ENCODE assay signal across 1 cellular context in genomic region chr1:46527474-46528296, GRCh38.
TF ChIP-seq lines count a peak whose summit lies in the region.

No MANE protein-coding gene starts in this region.

TF ChIP-seq in K562, 482 proteins besides CTCF, POLR2A, EP300 and RAD21 (continued from another document and continues in another):
- no peak for TF ChIP-seq SMAD1 (IDR thresholded peaks at IDR 0.05; ENCODE audit: low read depth, low read length, partially characterized antibody)
- no peak; the same call in 1 of the 2 replicates for TF ChIP-seq NFRKB (IDR thresholded peaks at IDR 0.05; ENCODE audit: low read depth)
- TF ChIP-seq ZNF263 (CRISPR knock-in tag; IDR thresholded peaks at IDR 0.05; ENCODE audit: borderline replicate concordance), result peak; percentile 59; the same call in 1 of the 2 replicates
- TF ChIP-seq STAG1 (CRISPR knock-in tag; IDR thresholded peaks at IDR 0.05; ENCODE audit: borderline replicate concordance), result peak; percentile 96
- no peak for TF ChIP-seq PBX2 (CRISPR knock-in tag; IDR thresholded peaks at IDR 0.05; ENCODE audit: low read depth)
- no peak; the same call in 1 of the 2 replicates for TF ChIP-seq PBX2 (tag; conservative IDR thresholded peaks at IDR 0.05; ENCODE audit: low read depth)
- no peak for TF ChIP-seq POLR2H (tag; IDR thresholded peaks at IDR 0.05; ENCODE audit: low read depth)
- no peak for TF ChIP-seq ZNF197 (CRISPR knock-in tag; IDR thresholded peaks at IDR 0.05; ENCODE audit: low read depth)
- TF ChIP-seq CEBPB (tag; IDR thresholded peaks at IDR 0.05), result no peak
- TF ChIP-seq ESRRB (CRISPR knock-in tag; IDR thresholded peaks at IDR 0.05; ENCODE audit: borderline replicate concordance), result no peak
- TF ChIP-seq RBM17 (IDR thresholded peaks at IDR 0.05; ENCODE audit: borderline replicate concordance, low read depth, low read length), result no peak
- TF ChIP-seq HDAC1 (IDR thresholded peaks at IDR 0.05), result peak in 1 of 2 experiments; percentile 82; a peak in 2 of 4 replicates
- no peak for TF ChIP-seq ZSCAN29 (IDR thresholded peaks at IDR 0.05)
- TF ChIP-seq ELK3 (CRISPR knock-in tag; IDR thresholded peaks at IDR 0.05), result no peak
- no peak for TF ChIP-seq HLTF (IDR thresholded peaks at IDR 0.05)
- TF ChIP-seq KDM1A (IDR thresholded peaks at IDR 0.05), result peak; percentile 98
- no peak for TF ChIP-seq JUNB (CRISPR knock-in tag; conservative IDR thresholded peaks at IDR 0.05)
- TF ChIP-seq SMARCC2 (IDR thresholded peaks at IDR 0.05; ENCODE audit: low read depth), result no peak
- no peak for TF ChIP-seq SMARCB1 (IDR thresholded peaks at IDR 0.05; ENCODE audit: insufficient read length, low read depth)
- no peak for TF ChIP-seq ZBTB34 (CRISPR knock-in tag; IDR thresholded peaks at IDR 0.05)
- TF ChIP-seq BHLHE40 (IDR thresholded peaks at IDR 0.05; ENCODE audit: low read length), result peak; percentile 68
- peak; percentile 50; the same call in 1 of the 2 replicates for TF ChIP-seq SPI1 (IDR thresholded peaks at IDR 0.05; ENCODE audit: borderline replicate concordance, low read depth, low read length)
- TF ChIP-seq ZBTB1 (CRISPR knock-in tag; IDR thresholded peaks at IDR 0.05; ENCODE audit: borderline replicate concordance, low read depth), result no peak
- no peak for TF ChIP-seq PATZ1 (CRISPR knock-in tag; IDR thresholded peaks at IDR 0.05; ENCODE audit: borderline replicate concordance)
- TF ChIP-seq TBL1XR1 (IDR thresholded peaks at IDR 0.05; ENCODE audit: low read length in 2 of 2), result no peak; a peak in 1 of 4 replicates
- TF ChIP-seq NFE2 (IDR thresholded peaks at IDR 0.05; ENCODE audit: low read depth), result 0 out of 2 replicates have a peak, but pooled peaks have one; percentile 20
- no peak for TF ChIP-seq CBX1 (IDR thresholded peaks at IDR 0.05; ENCODE audit: low read depth)
- peak; percentile 24; the same call in 1 of the 2 replicates for TF ChIP-seq NCOA1 (IDR thresholded peaks at IDR 0.05; ENCODE audit: low read depth)
- TF ChIP-seq TFAM (CRISPR knock-in tag; conservative IDR thresholded peaks at IDR 0.05), result no peak
- no peak for TF ChIP-seq ID3 (CRISPR knock-in tag; IDR thresholded peaks at IDR 0.05)
- TF ChIP-seq ID3 (tag; IDR thresholded peaks at IDR 0.05), result peak; percentile 67; the same call in 1 of the 2 replicates
- TF ChIP-seq SIRT6 (IDR thresholded peaks at IDR 0.05; ENCODE audit: low read depth, low read length), result no peak
- TF ChIP-seq TAF15 (IDR thresholded peaks at IDR 0.05; ENCODE audit: low read depth, low read length), result no peak
- no peak for TF ChIP-seq MLX (CRISPR knock-in tag; conservative IDR thresholded peaks at IDR 0.05)
- TF ChIP-seq ZNF668 (CRISPR knock-in tag; IDR thresholded peaks at IDR 0.05), result no peak
- no peak for TF ChIP-seq ZNF316 (IDR thresholded peaks at IDR 0.05)
- TF ChIP-seq NONO (IDR thresholded peaks at IDR 0.05; ENCODE audit: low read depth in 2 of 2, low read length in 1 of 2), result peak in 1 of 2 experiments; percentile 78; a peak in 2 of 4 replicates
- no peak for TF ChIP-seq E2F1 (CRISPR knock-in tag; IDR thresholded peaks at IDR 0.05)
- TF ChIP-seq MED1 (CRISPR knock-in tag; IDR thresholded peaks at IDR 0.05; ENCODE audit: borderline replicate concordance), result no peak
- no peak for TF ChIP-seq KLF6 (CRISPR knock-in tag; IDR thresholded peaks at IDR 0.05; ENCODE audit: borderline replicate concordance)
- no peak for TF ChIP-seq ZNF511 (CRISPR knock-in tag; IDR thresholded peaks at IDR 0.05)
- no peak for TF ChIP-seq AFF1 (IDR thresholded peaks at IDR 0.05; ENCODE audit: low read depth in 1 of 2, partially characterized antibody in 2 of 2)
- TF ChIP-seq THRA (IDR thresholded peaks at IDR 0.05), result no peak
- TF ChIP-seq ZNF76 (CRISPR knock-in tag; IDR thresholded peaks at IDR 0.05; ENCODE audit: borderline replicate concordance), result no peak
- TF ChIP-seq ZNF639 (CRISPR knock-in tag; conservative IDR thresholded peaks at IDR 0.05 in 1 of 2, IDR thresholded peaks at IDR 0.05 in 1 of 2), result no peak
- no peak for TF ChIP-seq CREBBP (IDR thresholded peaks at IDR 0.05; ENCODE audit: low read depth, low read length)
- no peak for TF ChIP-seq NUFIP1 (IDR thresholded peaks at IDR 0.05; ENCODE audit: partially characterized antibody)
- TF ChIP-seq SOX6 (IDR thresholded peaks at IDR 0.05), result 0 out of 2 replicates have a peak, but pooled peaks have one; percentile 49
- peak; percentile 52; the same call in 1 of the 2 replicates for TF ChIP-seq GATAD2A (IDR thresholded peaks at IDR 0.05)
- TF ChIP-seq POLR2B (IDR thresholded peaks at IDR 0.05; ENCODE audit: low read depth, partially characterized antibody), result no peak
